1 cellular context compared by ENCODE assay signal in genomic region chr1:12015001-12015491, GRCh38.
A peak's percentile ranks its signal among the peaks of the same experiment; 100 is the strongest.
TF ChIP-seq lines count a peak whose summit lies in the region.

No MANE protein-coding gene starts in this region.

TF ChIP-seq in K562, 482 proteins besides CTCF, POLR2A, EP300 and RAD21 (continued from another document and continues in another):
- TF ChIP-seq ZNF77 (CRISPR knock-in tag; IDR thresholded peaks at IDR 0.05) (no peak), U2AF1 (optimal IDR thresholded peaks at IDR 0.05; ENCODE audit: low read depth, low read length) (no peak), ZNF584 (CRISPR knock-in tag; IDR thresholded peaks at IDR 0.05; ENCODE audit: low read depth) (no peak), BRD9 (IDR thresholded peaks at IDR 0.05; ENCODE audit: low read depth, partially characterized antibody) (no peak), BRF1 (IDR thresholded peaks at IDR 0.05; ENCODE audit: borderline replicate concordance, extremely low read depth, insufficient read length) (no peak), NR2C1 (IDR thresholded peaks at IDR 0.05) (peak; percentile 55; the same call in 1 of the 2 replicates), NR2C1 (tag; IDR thresholded peaks at IDR 0.05) (peak; percentile 61; the same call in 1 of the 2 replicates), MEF2D (tag; conservative IDR thresholded peaks at IDR 0.05; ENCODE audit: low read depth) (peak; percentile 73), ZBTB26 (CRISPR knock-in tag; IDR thresholded peaks at IDR 0.05) (no peak), CCNT2 (IDR thresholded peaks at IDR 0.05; ENCODE audit: borderline replicate concordance, extremely low read depth, insufficient read length, low read depth, low read length) (no peak), ZSCAN29 (IDR thresholded peaks at IDR 0.05) (no peak), ZEB2 (IDR thresholded peaks at IDR 0.05) (peak; percentile 27; the same call in 1 of the 2 replicates), PHF20 (IDR thresholded peaks at IDR 0.05; ENCODE audit: partially characterized antibody) (peak; percentile 56), DPF2 (IDR thresholded peaks at IDR 0.05) (peak; percentile 85), ZNF445 (CRISPR knock-in tag; IDR thresholded peaks at IDR 0.05; ENCODE audit: low read depth) (no peak), ZBED1 (IDR thresholded peaks at IDR 0.05) (no peak), E2F8 (IDR thresholded peaks at IDR 0.05; ENCODE audit: low read depth, partially characterized antibody) (no peak), ZC3H8 (IDR thresholded peaks at IDR 0.05) (no peak), MTA3 (IDR thresholded peaks at IDR 0.05; ENCODE audit: borderline replicate concordance) (0 out of 2 replicates have a peak, but pooled peaks have one; percentile 13), AFF1 (IDR thresholded peaks at IDR 0.05; ENCODE audit: low read depth in 1 of 2, partially characterized antibody in 2 of 2) (no peak), ZBTB49 (CRISPR knock-in tag; IDR thresholded peaks at IDR 0.05; ENCODE audit: borderline replicate concordance) (no peak), PHTF2 (CRISPR knock-in tag; IDR thresholded peaks at IDR 0.05) (no peak), TOE1 (IDR thresholded peaks at IDR 0.05; ENCODE audit: borderline replicate concordance) (peak; percentile 81; the same call in 1 of the 2 replicates), TOE1 (CRISPR knock-in tag; IDR thresholded peaks at IDR 0.05; ENCODE audit: borderline replicate concordance, low read depth) (no peak), MCM5 (IDR thresholded peaks at IDR 0.05; ENCODE audit: low read depth) (no peak), REST (CRISPR knock-in tag; IDR thresholded peaks at IDR 0.05; ENCODE audit: low read depth) (no peak), ZMIZ1 (IDR thresholded peaks at IDR 0.05; ENCODE audit: low read depth in 2 of 2, low read length in 2 of 2) (no peak), HDAC1 (IDR thresholded peaks at IDR 0.05) (no peak), ERF (CRISPR knock-in tag; IDR thresholded peaks at IDR 0.05) (0 out of 2 replicates have a peak, but pooled peaks have one; percentile 2), ZZZ3 (IDR thresholded peaks at IDR 0.05) (no peak), PHB (CRISPR knock-in tag; IDR thresholded peaks at IDR 0.05) (no peak), NFRKB (IDR thresholded peaks at IDR 0.05; ENCODE audit: low read depth) (no peak), STAT5A (IDR thresholded peaks at IDR 0.05; ENCODE audit: borderline replicate concordance, low read length) (no peak), GTF3C2 (IDR thresholded peaks at IDR 0.05; ENCODE audit: borderline replicate concordance, extremely low read depth, insufficient read length) (peak; percentile 36), CEBPG (CRISPR knock-in tag; IDR thresholded peaks at IDR 0.05) (no peak), CEBPG (tag; conservative IDR thresholded peaks at IDR 0.05 in 1 of 2, IDR thresholded peaks at IDR 0.05 in 1 of 2) (peak in 1 of 2 experiments; percentile 47; a peak in 2 of 4 replicates), USF1 (CRISPR knock-in tag; IDR thresholded peaks at IDR 0.05) (peak; percentile 40), ZNF79 (CRISPR knock-in tag; IDR thresholded peaks at IDR 0.05; ENCODE audit: low read depth) (no peak)
